ENCODE assay signal across 8 cellular contexts in the genomic region with DNA sequence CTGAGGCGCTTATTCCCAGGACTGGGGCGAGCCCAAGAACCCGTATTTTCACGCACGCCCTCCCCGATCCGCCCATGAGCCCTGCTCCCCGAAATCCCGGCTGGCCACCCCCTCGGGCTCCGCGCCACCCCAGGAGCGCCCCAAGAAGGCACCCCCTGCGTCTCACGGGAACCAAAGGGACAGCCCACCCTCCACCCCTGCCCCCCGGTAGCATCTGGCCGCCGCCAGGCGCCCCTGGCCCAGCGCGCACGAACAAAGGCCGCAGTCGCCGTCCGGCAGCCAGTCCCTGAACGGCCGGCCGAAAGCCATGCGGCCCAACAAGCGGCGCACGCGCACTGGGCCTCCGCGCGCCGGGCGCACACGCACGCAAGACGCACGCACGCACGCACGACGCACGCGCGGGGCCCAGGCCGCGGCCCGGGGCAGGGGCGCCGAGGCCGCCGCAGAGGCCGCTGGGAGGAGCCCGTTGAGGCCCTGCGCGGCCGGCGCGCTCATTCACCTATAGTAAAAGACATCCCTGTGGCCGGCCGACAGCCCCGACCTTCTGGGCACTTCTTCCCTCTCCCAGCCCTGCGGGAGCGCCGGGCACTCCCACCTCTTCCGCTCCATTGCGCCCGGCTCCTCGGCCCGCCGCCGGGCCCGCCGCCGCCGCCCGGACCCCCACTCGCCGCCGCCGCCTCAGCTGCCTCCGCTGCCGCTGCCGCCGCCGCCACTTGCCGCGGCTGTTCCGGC. TPM values are rescaled to one million over a fixed set of nuclear protein-coding genes. Genes with fewer than 3 reads are reported as not detected.
A peak's percentile ranks its signal among the peaks of the same experiment; 100 is the strongest.
DNase-seq lines count a peak whose midpoint lies in the region; ATAC-seq and TF ChIP-seq lines count a peak whose summit lies in the region.

No MANE protein-coding gene starts in this region.

- H3K36me3 ChIP-seq in right atrium auricular region (peaks cover 11% of the 10 kb centered on the region), urinary bladder (ENCODE audit: insufficient read depth) (no peaks in the 10 kb centered on the region)

- peaks cover 8% of the 10 kb centered on the region; the same call in 1 of the 2 replicates for H3K36me3 Mint-ChIP-seq in HFFc6 (ENCODE audit: low read depth)
- peaks cover 3% of the 10 kb centered on the region for H3K36me3 Mint-ChIP-seq in T-cell

- ATAC-seq in T-cell (replicated peaks in 1 of 4): peak; percentile 86 to 88 (median 86)

- peak; percentile 72 for TF ChIP-seq POLR2A in NB4 (IDR thresholded peaks at IDR 0.05; ENCODE audit: extremely low read depth, insufficient read length)

- H3K4me3 Mint-ChIP-seq in HFFc6: peak overlapping the region; percentile 95
- peak overlapping the region; percentile 81 to 87 (median 81) for H3K4me3 Mint-ChIP-seq in T-cell

- H3K27ac ChIP-seq in right atrium auricular region: peak overlapping the region; percentile 86 to 96
- H3K27ac ChIP-seq in urinary bladder (ENCODE audit: low read depth): peak overlapping the region; percentile 95

- CTCF ChIA-PET in T-cell (lab: Charles Lee): interaction anchor here in 1 of 2 donors (0.6 to 1.7 kb wide), 2 partner anchors 12 to 429 kb away, joined by 3 to 9 read pairs; a partner anchor contains a TSS

- no peaks in the 10 kb centered on the region for H3K9me3 ChIP-seq in right atrium auricular region

- H3K4me1 Mint-ChIP-seq in HFFc6 (ENCODE audit: low read depth) (peaks cover 29% of the 10 kb centered on the region), T-cell (peaks cover 18 to 22% (median 21%) of the 10 kb centered on the region in 3 donors)

- WGBS in urinary bladder: under 1% methylated on average over 94 of the region's 94 CpGs

- H3K9me3 Mint-ChIP-seq in HFFc6: no peaks in the 10 kb centered on the region
- no peaks in the 10 kb centered on the region for H3K9me3 Mint-ChIP-seq in T-cell

- peak; percentile 96 for DNase-seq in GM12865 (ENCODE audit: low read depth)
- DNase-seq in HFFc6: peak; percentile 73
- DNase-seq in NB4 (ENCODE audit: low read depth): peak; percentile 84
- DNase-seq in T-cell: peak; percentile 68 to 85 (median 78)
- peak in 54 of 56 donors; percentile 12 to 84 (median 63) for DNase-seq in amygdala (lab: John Stamatoyannopoulos, UW)
- peak; percentile 82 for DNase-seq in right atrium auricular region (ENCODE audit: low spot score)
- DNase-seq in pulmonary artery endothelial cell (ENCODE audit: low read depth, low spot score): peak; percentile 35

- peak overlapping the region; percentile 82 for H3K4me3 ChIP-seq in GM12865 (ENCODE audit: low read depth, low read length)
- H3K4me3 ChIP-seq in NB4 (ENCODE audit: low read depth, low read length): peak overlapping the region; percentile 92
- peak overlapping the region; percentile 79 to 87 for H3K4me3 ChIP-seq in right atrium auricular region
- peak overlapping the region; percentile 75 for H3K4me3 ChIP-seq in urinary bladder (ENCODE audit: low read depth, low read length)

- H3K4me1 ChIP-seq in right atrium auricular region (peaks cover 0 to 34% of the 10 kb centered on the region in 2 donors), urinary bladder (ENCODE audit: insufficient read depth) (no peaks in the 10 kb centered on the region)

- no peaks in the 10 kb centered on the region for H3K27me3 ChIP-seq in right atrium auricular region

- POLR2A ChIA-PET in T-cell (lab: Charles Lee): no interaction called here

- H3K27ac Mint-ChIP-seq in HFFc6 (peak overlapping the region; percentile 84), T-cell (peak overlapping the region; percentile 86 to 92)

- H3K27me3 Mint-ChIP-seq in HFFc6 (ENCODE audit: insufficient read depth) (peaks cover 5% of the 10 kb centered on the region), T-cell (no peaks in the 10 kb centered on the region)

- TF ChIP-seq CTCF in GM12865 (IDR thresholded peaks at IDR 0.05; ENCODE audit: insufficient read depth, low read depth, low read length, missing control alignments) (no peak), HFFc6 (IDR thresholded peaks at IDR 0.05) (no peak), NB4 (IDR thresholded peaks at IDR 0.05; ENCODE audit: low read depth, low read length) (no peak), right atrium auricular region (IDR thresholded peaks at IDR 0.05) (no peak)

RNA-seq across cellular contexts. Expression of a gene that starts 0.5 kb away (rescaled TPM):
- 100 to 1,000 TPM in 1 of 6 experiments, 10 to 100 TPM in 5; 75.6 to 104 (median 85.7) TPM for total RNA-seq in HFFc6 (2021; fragmentation: NEBNext Ultra II Directional; extraction: Animal tissue kit (Norgen Biotek cat#: 25700))
- 10 to 100 TPM; 51.8 to 80.3 (median 75.5) TPM for total RNA-seq in T-cell
- 10 to 100 TPM; 64.3 to 86.8 TPM for total RNA-seq in right atrium auricular region
- total RNA-seq in pulmonary artery endothelial cell: 124 and 158 TPM in 2 replicates
- 32.5 TPM for total RNA-seq in urinary bladder
- polyA plus RNA-seq in urinary bladder: 76.4 TPM

RNA-seq across cellular contexts. Expression of a gene that starts 13.1 kb away (rescaled TPM):
- total RNA-seq in HFFc6 (2021; fragmentation: NEBNext Ultra II Directional; extraction: Animal tissue kit (Norgen Biotek cat#: 25700)): 100 to 1,000 TPM; 178 to 319 (median 252) TPM
- 100 to 1,000 TPM; 127 to 168 (median 148) TPM for total RNA-seq in T-cell
- total RNA-seq in right atrium auricular region: 100 to 1,000 TPM; 172 to 191 TPM
- 81.8 and 81.9 TPM in 2 replicates for total RNA-seq in pulmonary artery endothelial cell
- 33.3 TPM for total RNA-seq in urinary bladder
- 144 TPM for polyA plus RNA-seq in urinary bladder

RNA-seq across cellular contexts. Expression of a gene that starts 24.1 kb away (rescaled TPM):
- 10 to 100 TPM; 28.6 to 36.7 (median 31.4) TPM for total RNA-seq in HFFc6 (2021; fragmentation: NEBNext Ultra II Directional; extraction: Animal tissue kit (Norgen Biotek cat#: 25700))
- 1 to 10 TPM; 2.1 to 7.7 (median 6.2) TPM for total RNA-seq in T-cell
- 10 to 100 TPM in 1 of 2 donors, 1 to 10 TPM in 1; 7.5 to 17.0 TPM for total RNA-seq in right atrium auricular region
- 90.1 and 97.9 TPM in 2 replicates for total RNA-seq in pulmonary artery endothelial cell
- total RNA-seq in urinary bladder: 24.2 TPM
- 19.1 TPM for polyA plus RNA-seq in urinary bladder

Comparison
In these comparisons a context has a peak if more than half of its experiments do, and no peak if none do; other contexts are left out.
1. Peak in every context shown above with its lines: DNase-seq, ATAC-seq, H3K4me3 ChIP-seq and H3K27ac ChIP-seq.
2. DNase-seq: peak in every context shown above with its lines; median percentile 96 in GM12865; 84 in NB4; 82 in right atrium auricular region; 78 in T-cell; 73 in HFFc6; 63 in amygdala; 35 in pulmonary artery endothelial cell.